In the genomic region with DNA sequence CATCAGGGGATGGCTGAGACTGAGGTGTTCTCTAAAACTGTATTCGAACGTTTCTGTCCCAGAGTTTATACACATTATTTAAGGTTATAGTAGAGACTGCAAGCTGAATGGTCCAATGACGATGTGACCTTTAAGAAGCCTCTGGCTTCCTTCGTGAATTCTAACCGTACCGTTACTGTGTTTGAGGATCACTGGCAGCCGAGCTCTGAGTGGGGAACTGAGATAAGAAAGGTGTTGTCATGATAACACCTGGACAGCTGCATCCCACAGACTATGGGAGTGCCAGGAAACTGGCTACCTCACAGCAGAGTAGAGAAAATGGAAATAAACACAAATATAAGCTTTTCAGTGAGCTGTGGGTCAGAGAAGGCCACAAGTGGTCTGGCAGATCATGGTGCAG, we compare ENCODE assay signal across 26 cellular contexts.
"Had no signal": no experiment of that assay in that cellular context is flagged by ENCODE, and none has a peak within 500 bp of the region (broad histone marks: within the 10 kb centered on the region; RNA-seq: fewer than 3 reads in every experiment).

No MANE protein-coding gene starts in this region.

- ATAC-seq: effector memory CD8-positive, alpha-beta T cell; esophagus mucosa; foreskin keratinocyte; gastroesophageal sphincter; heart left ventricle; heart right ventricle had no signal

- H3K27ac ChIP-seq: colonic mucosa, coronary artery, epithelial cell of prostate, esophagus muscularis mucosa, esophagus squamous epithelium, foreskin keratinocyte, gastroesophageal sphincter, heart left ventricle, heart right ventricle had no signal

- H3K9me3 ChIP-seq: colonic mucosa, esophagus muscularis mucosa, esophagus squamous epithelium, gastroesophageal sphincter, heart left ventricle had no signal

- H3K4me3 ChIP-seq: colonic mucosa, coronary artery, dorsolateral prefrontal cortex, esophagus muscularis mucosa, esophagus squamous epithelium, gastroesophageal sphincter, heart left ventricle, heart right ventricle had no signal

- H3K4me1 ChIP-seq: colonic mucosa, foreskin keratinocyte had no signal

- H3K27me3 ChIP-seq: colonic mucosa, dorsolateral prefrontal cortex, esophagus muscularis mucosa, esophagus squamous epithelium, foreskin keratinocyte, gastroesophageal sphincter, heart left ventricle, heart right ventricle had no signal

- FAIRE-seq: colon, endometrium, endothelial cell of umbilical vein, frontal cortex had no signal

- DNase-seq: colonic mucosa; cortex of kidney; dermis blood vessel endothelial cell; dorsolateral prefrontal cortex; effector CD4-positive, alpha-beta T cell; effector CD8-positive, alpha-beta T cell; effector memory CD4-positive, alpha-beta T cell; effector memory CD8-positive, alpha-beta T cell; endodermal cell; esophagus squamous epithelium; foreskin fibroblast; foreskin keratinocyte; foreskin melanocyte; glutamatergic neuron; head of caudate nucleus; heart left ventricle; heart right ventricle had no signal

- H3K36me3 ChIP-seq: colonic mucosa, esophagus muscularis mucosa, gastroesophageal sphincter, heart left ventricle, heart right ventricle had no signal
